ENCODE assay signal across 8 cellular contexts in the genomic region with DNA sequence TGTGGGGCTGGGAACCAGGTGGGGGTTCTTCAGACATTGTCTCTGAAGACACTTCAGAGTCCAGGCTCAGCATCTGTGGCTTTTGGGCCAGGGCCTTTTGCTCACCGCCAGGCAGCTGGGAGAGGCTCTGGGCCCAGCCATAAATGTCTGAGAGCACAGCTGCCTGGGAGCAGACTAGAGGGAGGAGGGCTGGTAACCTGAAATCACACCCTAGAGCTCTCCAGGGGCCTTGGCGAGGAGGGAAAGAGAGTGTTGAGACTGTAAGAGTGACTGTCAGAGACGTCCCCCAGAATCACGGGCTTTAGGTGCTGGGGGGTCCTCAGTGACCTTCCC. TPM values are rescaled to one million over a fixed set of nuclear protein-coding genes. Genes with fewer than 3 reads are reported as not detected.
DNase-seq lines count a peak whose midpoint lies in the region; ATAC-seq and TF ChIP-seq lines count a peak whose summit lies in the region.

No MANE protein-coding gene starts in this region.

- ATAC-seq in activated T-cell treated with anti-CD3 and anti-CD28 coated beads, Interleukin-2, amount 50 U/mL, for 4 hours: no peak
- peak; percentile 0 for ATAC-seq in activated T-helper 17 cell treated with anti-CD3 and anti-CD28 coated beads, Interleukin-2, amount 50 U/mL, for 72 hours (replicated peaks)
- ATAC-seq in left colon (peak; percentile 31), GM18505 (IDR thresholded peaks at IDR 0.05; ENCODE audit: unreplicated experiment) (no peak), HG02852 (IDR thresholded peaks at IDR 0.05; ENCODE audit: unreplicated experiment) (no peak)

- H3K4me1 Mint-ChIP-seq in activated T-cell treated with anti-CD3 and anti-CD28 coated beads, Interleukin-2, amount 50 U/mL, for 4 hours (ENCODE audit: low read depth): peaks cover 46% of the 10 kb centered on the region
- peaks cover 6% of the 10 kb centered on the region for H3K4me1 Mint-ChIP-seq in activated T-helper 17 cell treated with anti-CD3 and anti-CD28 coated beads, Interleukin-2, amount 50 U/mL, for 72 hours
- peaks cover 13% of the 10 kb centered on the region for H3K4me1 Mint-ChIP-seq in type B pancreatic cell (ENCODE audit: unreplicated experiment)

- no peak for TF ChIP-seq POLR2A in GM18505 (IDR thresholded peaks at IDR 0.05; ENCODE audit: borderline replicate concordance, extremely low read depth, insufficient read depth, insufficient read length)

- TF ChIP-seq CTCF in type B pancreatic cell (conservative IDR thresholded peaks at IDR 0.05): no peak

- DNase-seq in activated T-cell treated with anti-CD3 and anti-CD28 coated beads, Interleukin-2, amount 50 U/mL, for 4 hours: no peak
- DNase-seq in activated T-cell treated with anti-CD3 and anti-CD28 coated beads for 4 hours: no peak
- no peak for DNase-seq in left colon
- no peak for DNase-seq in type B pancreatic cell (ENCODE audit: extremely low spot score, unreplicated experiment)
- DNase-seq in hippocampal formation (lab: John Stamatoyannopoulos, UW): no peak

- H3K36me3 Mint-ChIP-seq in activated T-cell treated with anti-CD3 and anti-CD28 coated beads, Interleukin-2, amount 50 U/mL, for 4 hours (ENCODE audit: insufficient read depth): peaks cover 3% of the 10 kb centered on the region
- H3K36me3 Mint-ChIP-seq in activated T-helper 17 cell treated with anti-CD3 and anti-CD28 coated beads, Interleukin-2, amount 50 U/mL, for 72 hours (ENCODE audit: low read depth): peaks cover 24% of the 10 kb centered on the region
- no peaks in the 10 kb centered on the region for H3K36me3 Mint-ChIP-seq in type B pancreatic cell

- peak overlapping the region; percentile 89 for H3K27ac Mint-ChIP-seq in activated T-helper 17 cell treated with anti-CD3 and anti-CD28 coated beads, Interleukin-2, amount 50 U/mL, for 72 hours
- H3K27ac Mint-ChIP-seq in type B pancreatic cell: no peak overlapping the region

- H3K9me3 Mint-ChIP-seq in activated T-cell treated with anti-CD3 and anti-CD28 coated beads, Interleukin-2, amount 50 U/mL, for 4 hours: no peaks in the 10 kb centered on the region
- H3K9me3 Mint-ChIP-seq in activated T-helper 17 cell treated with anti-CD3 and anti-CD28 coated beads, Interleukin-2, amount 50 U/mL, for 72 hours: no peaks in the 10 kb centered on the region
- H3K9me3 Mint-ChIP-seq in type B pancreatic cell: no peaks in the 10 kb centered on the region

- H3K27me3 Mint-ChIP-seq in activated T-cell treated with anti-CD3 and anti-CD28 coated beads, Interleukin-2, amount 50 U/mL, for 4 hours (ENCODE audit: low read depth): no peaks in the 10 kb centered on the region
- no peaks in the 10 kb centered on the region for H3K27me3 Mint-ChIP-seq in activated T-helper 17 cell treated with anti-CD3 and anti-CD28 coated beads, Interleukin-2, amount 50 U/mL, for 72 hours
- no peaks in the 10 kb centered on the region for H3K27me3 Mint-ChIP-seq in type B pancreatic cell

- intact Hi-C loops in left colon (cut with DNase I, micrococcal nuclease): no loop called here

- peak overlapping the region; percentile 86 for H3K4me3 Mint-ChIP-seq in activated T-cell treated with anti-CD3 and anti-CD28 coated beads, Interleukin-2, amount 50 U/mL, for 4 hours
- peak overlapping the region; percentile 88 for H3K4me3 Mint-ChIP-seq in activated T-helper 17 cell treated with anti-CD3 and anti-CD28 coated beads, Interleukin-2, amount 50 U/mL, for 72 hours
- H3K4me3 Mint-ChIP-seq in type B pancreatic cell: peak overlapping the region; percentile 69

RNA-seq across cellular contexts. Expression of a gene that starts 4.1 kb away (rescaled TPM):
- total RNA-seq in activated T-cell treated with anti-CD3 and anti-CD28 coated beads, Interleukin-2, amount 50 U/mL, for 4 hours: 10 to 100 TPM; 91.3 to 95.0 (median 93.4) TPM
- total RNA-seq in activated T-helper 17 cell treated with anti-CD3 and anti-CD28 coated beads, Interleukin-2, amount 50 U/mL, for 72 hours: 100 to 1,000 TPM in 1 of 2 donors, 10 to 100 TPM in 1; 70.1 to 116 TPM
- total RNA-seq in left colon (10 to 100 TPM; 46.4 to 63.5 TPM), type B pancreatic cell (ENCODE audit: low replicate concordance) (33.8 and 37.7 TPM in 2 replicates)

RNA-seq across cellular contexts. Expression of a gene that starts 11.0 kb away (rescaled TPM):
- 10 to 100 TPM; 24.4 to 27.9 (median 26.9) TPM for total RNA-seq in activated T-cell treated with anti-CD3 and anti-CD28 coated beads, Interleukin-2, amount 50 U/mL, for 4 hours
- total RNA-seq in activated T-helper 17 cell treated with anti-CD3 and anti-CD28 coated beads, Interleukin-2, amount 50 U/mL, for 72 hours: 10 to 100 TPM; 16.5 to 26.7 TPM
- total RNA-seq in left colon (10 to 100 TPM; 21.9 to 29.6 TPM), type B pancreatic cell (ENCODE audit: low replicate concordance) (23.8 and 28.5 TPM in 2 replicates)

RNA-seq across cellular contexts. Expression of a gene that starts 19.3 kb away (rescaled TPM):
- total RNA-seq in activated T-cell treated with anti-CD3 and anti-CD28 coated beads, Interleukin-2, amount 50 U/mL, for 4 hours: 1 to 10 TPM; 1.1 to 2.9 (median 1.4) TPM
- total RNA-seq in activated T-helper 17 cell treated with anti-CD3 and anti-CD28 coated beads, Interleukin-2, amount 50 U/mL, for 72 hours: 10 to 100 TPM in 1 of 2 donors, 1 to 10 TPM in 1; 2.5 to 16.6 TPM
- total RNA-seq in left colon: under 1 TPM; 0.09 to 0.14 TPM
- 3.0 and 9.3 TPM in 2 replicates for total RNA-seq in type B pancreatic cell (ENCODE audit: low replicate concordance)

RNA-seq across cellular contexts. Expression of a gene that starts 55.0 kb away (rescaled TPM):
- total RNA-seq in activated T-cell treated with anti-CD3 and anti-CD28 coated beads, Interleukin-2, amount 50 U/mL, for 4 hours: 10 to 100 TPM; 44.5 to 50.6 (median 48.3) TPM
- total RNA-seq in activated T-helper 17 cell treated with anti-CD3 and anti-CD28 coated beads, Interleukin-2, amount 50 U/mL, for 72 hours: 10 to 100 TPM; 44.5 to 51.1 TPM
- 10 to 100 TPM; 26.3 to 31.6 TPM for total RNA-seq in left colon
- 43.0 and 51.4 TPM in 2 replicates for total RNA-seq in type B pancreatic cell (ENCODE audit: low replicate concordance)

Comparison
In these comparisons a context has a peak if more than half of its experiments do, and no peak if none do; other contexts are left out.
1. ATAC-seq: peak in activated T-helper 17 cell treated with anti-CD3 and anti-CD28 coated beads, Interleukin-2, amount 50 U/mL, for 72 hours (single experiment) and left colon (single experiment); none in activated T-cell treated with anti-CD3 and anti-CD28 coated beads, Interleukin-2, amount 50 U/mL, for 4 hours (0 of 2), GM18505 (single experiment) and HG02852 (single experiment).
2. Peak in every context shown above with its lines, with median percentiles within 50 percentile points of each other: H3K4me3 Mint-ChIP-seq.